18 cellular contexts compared by ENCODE assay signal in the genomic region with DNA sequence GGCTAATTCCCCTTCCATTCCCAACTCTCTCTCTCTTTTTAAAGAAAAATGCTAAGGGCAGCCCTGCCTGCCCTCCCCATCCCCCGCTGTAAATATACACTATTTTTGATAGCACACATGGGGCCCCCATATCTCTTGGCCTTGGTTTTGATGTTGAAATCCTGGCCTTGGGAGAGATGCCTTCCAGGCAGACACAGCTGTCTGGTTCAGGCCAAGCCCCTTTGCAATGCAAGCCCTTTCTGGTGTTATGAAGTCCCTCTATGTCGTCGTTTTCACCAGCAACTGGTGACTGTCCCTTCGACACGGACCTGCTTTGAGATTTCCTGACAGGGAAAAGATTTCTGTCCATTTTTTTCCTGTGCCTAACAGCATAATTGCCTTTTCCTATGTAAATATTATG. TPM values are rescaled to one million over a fixed set of nuclear protein-coding genes. Genes with fewer than 3 reads are reported as not detected.
DNase-seq lines count a peak whose midpoint lies in the region; ATAC-seq and TF ChIP-seq lines count a peak whose summit lies in the region.
"Had no signal": no experiment of that assay in that cellular context is flagged by ENCODE, and none has a peak within 500 bp of the region (broad histone marks: within the 10 kb centered on the region; RNA-seq: fewer than 3 reads in every experiment).

No MANE protein-coding gene starts in this region.

- TF ChIP-seq EP300 in suprapubic skin (IDR thresholded peaks at IDR 0.05) = no peak

- H3K27me3 ChIP-seq in suprapubic skin = peaks cover 48% of the 10 kb centered on the region

- peaks cover 32% of the 10 kb centered on the region for H3K4me1 ChIP-seq in suprapubic skin

- H3K4me3 Mint-ChIP-seq in activated T-cell treated with anti-CD3 and anti-CD28 coated beads, Interleukin-2, amount 50 U/mL, for 72 hours = peak overlapping the region; percentile 38 to 71
- no peak overlapping the region for H3K4me3 Mint-ChIP-seq in activated T-cell treated with anti-CD3 and anti-CD28 coated beads, Interleukin-2, amount 50 U/mL, for 24 hours
- H3K4me3 Mint-ChIP-seq in chondrocyte (ENCODE audit: unreplicated experiment) = peak overlapping the region; percentile 4
- peak overlapping the region in 7 of 10 donors; percentile 31 to 63 (median 57) for H3K4me3 Mint-ChIP-seq in naive thymus-derived CD8-positive, alpha-beta T cell
- H3K4me3 Mint-ChIP-seq: activated CD4-positive, alpha-beta memory T cell treated with anti-CD3 and anti-CD28 coated beads for 36 hours had no signal

- H3K27ac ChIP-seq in suprapubic skin = no peak overlapping the region
- H3K27ac ChIP-seq: gastroesophageal sphincter, SK-N-MC, upper lobe of left lung had no signal

- H3K4me3 ChIP-seq in suprapubic skin = peak overlapping the region; percentile 56
- H3K4me3 ChIP-seq: gastroesophageal sphincter, MG63, SK-N-MC had no signal

- no peak for ATAC-seq in activated T-cell treated with anti-CD3 and anti-CD28 coated beads, Interleukin-2, amount 50 U/mL, for 72 hours (replicated peaks in 1 of 2)
- no peak for ATAC-seq in naive thymus-derived CD8-positive, alpha-beta T cell
- ATAC-seq in HG03280 (IDR thresholded peaks at IDR 0.05; ENCODE audit: unreplicated experiment) = no peak
- ATAC-seq: gastroesophageal sphincter had no signal

- WGBS in suprapubic skin = 81% methylated on average over 5 of the region's 5 CpGs

- no peak overlapping the region for H3K27ac Mint-ChIP-seq in activated T-cell treated with anti-CD3 and anti-CD28 coated beads, Interleukin-2, amount 50 U/mL, for 72 hours
- H3K27ac Mint-ChIP-seq in activated T-cell treated with anti-CD3 and anti-CD28 coated beads, Interleukin-2, amount 50 U/mL, for 24 hours = no peak overlapping the region
- H3K27ac Mint-ChIP-seq in chondrocyte (ENCODE audit: unreplicated experiment) = no peak overlapping the region
- H3K27ac Mint-ChIP-seq in naive thymus-derived CD8-positive, alpha-beta T cell = peak overlapping the region in 2 of 10 donors; percentile 11 to 19
- H3K27ac Mint-ChIP-seq: activated CD4-positive, alpha-beta memory T cell treated with anti-CD3 and anti-CD28 coated beads for 36 hours had no signal

- peaks cover 52% of the 10 kb centered on the region for H3K27me3 Mint-ChIP-seq in activated T-cell treated with anti-CD3 and anti-CD28 coated beads, Interleukin-2, amount 50 U/mL, for 72 hours (ENCODE audit: low read depth)
- H3K27me3 Mint-ChIP-seq in activated T-cell treated with anti-CD3 and anti-CD28 coated beads, Interleukin-2, amount 50 U/mL, for 24 hours = peaks cover 48% of the 10 kb centered on the region
- H3K27me3 Mint-ChIP-seq in chondrocyte (ENCODE audit: low read depth) = peaks cover 51% of the 10 kb centered on the region
- H3K27me3 Mint-ChIP-seq in naive thymus-derived CD8-positive, alpha-beta T cell = peaks cover 11 to 65% (median 45%) of the 10 kb centered on the region in 5 donors

- H3K36me3 Mint-ChIP-seq in activated T-cell treated with anti-CD3 and anti-CD28 coated beads, Interleukin-2, amount 50 U/mL, for 72 hours (ENCODE audit: insufficient read depth in 2 of 2) = peaks cover 2 to 7% of the 10 kb centered on the region in 2 donors
- no peaks in the 10 kb centered on the region for H3K36me3 Mint-ChIP-seq in activated T-cell treated with anti-CD3 and anti-CD28 coated beads, Interleukin-2, amount 50 U/mL, for 24 hours (ENCODE audit: low read depth)
- no peaks in the 10 kb centered on the region for H3K36me3 Mint-ChIP-seq in chondrocyte (ENCODE audit: low read depth)
- peaks cover 0 to 4% (median 2%) of the 10 kb centered on the region in 3 donors for H3K36me3 Mint-ChIP-seq in naive thymus-derived CD8-positive, alpha-beta T cell

- TF ChIP-seq CTCF in chondrocyte (IDR thresholded peaks at IDR 0.05) (no peak), suprapubic skin (IDR thresholded peaks at IDR 0.05) (no peak)

- no peaks in the 10 kb centered on the region for H3K36me3 ChIP-seq in suprapubic skin
- H3K36me3 ChIP-seq: gastroesophageal sphincter, MG63, upper lobe of left lung had no signal

- POLR2A ChIA-PET in naive thymus-derived CD8-positive, alpha-beta T cell (lab: Charles Lee) = no interaction called here

- H3K4me1 Mint-ChIP-seq in activated T-cell treated with anti-CD3 and anti-CD28 coated beads, Interleukin-2, amount 50 U/mL, for 72 hours (ENCODE audit: low read depth) = peaks cover 10% of the 10 kb centered on the region
- peaks cover 18% of the 10 kb centered on the region for H3K4me1 Mint-ChIP-seq in activated T-cell treated with anti-CD3 and anti-CD28 coated beads, Interleukin-2, amount 50 U/mL, for 24 hours (ENCODE audit: low read depth)
- peaks cover 12% of the 10 kb centered on the region for H3K4me1 Mint-ChIP-seq in chondrocyte (ENCODE audit: low read depth)
- H3K4me1 Mint-ChIP-seq in naive thymus-derived CD8-positive, alpha-beta T cell = peaks cover 7 to 27% (median 16%) of the 10 kb centered on the region in 4 donors

- H3K9me3 ChIP-seq in suprapubic skin = no peaks in the 10 kb centered on the region
- H3K9me3 ChIP-seq: gastroesophageal sphincter, MG63, upper lobe of left lung had no signal

- no peak for DNase-seq in activated T-cell treated with anti-CD3 and anti-CD28 coated beads, Interleukin-2, amount 50 U/mL, for 72 hours
- no peak for DNase-seq in activated T-cell treated with anti-CD3 and anti-CD28 coated beads, Interleukin-2, amount 50 U/mL, for 24 hours
- no peak for DNase-seq in chondrocyte (ENCODE audit: low spot score)
- no peak for DNase-seq in naive thymus-derived CD8-positive, alpha-beta T cell
- DNase-seq in suprapubic skin (ENCODE audit: low spot score in 2 of 2) = no peak
- no peak for DNase-seq in NOMO-1 (lab: John Stamatoyannopoulos, UW; ENCODE audit: unreplicated experiment in 2 of 2)
- DNase-seq in NCI-H2227 (lab: John Stamatoyannopoulos, UW; ENCODE audit: unreplicated experiment) = no peak
- DNase-seq: activated CD4-positive, alpha-beta memory T cell treated with anti-CD3 and anti-CD28 coated beads for 36 hours; amygdala; mammary epithelial cell; MG63; NCI-H187; nucleus accumbens; stimulated activated CD4-positive, alpha-beta T cell treated with anti-CD3 and anti-CD28 coated beads, Interleukin-4, amount 100 ng/mL, for 1 hour had no signal

- no peak for TF ChIP-seq POLR2A in suprapubic skin (IDR thresholded peaks at IDR 0.05)

- no peaks in the 10 kb centered on the region for H3K9me3 Mint-ChIP-seq in activated T-cell treated with anti-CD3 and anti-CD28 coated beads, Interleukin-2, amount 50 U/mL, for 72 hours
- no peaks in the 10 kb centered on the region for H3K9me3 Mint-ChIP-seq in activated T-cell treated with anti-CD3 and anti-CD28 coated beads, Interleukin-2, amount 50 U/mL, for 24 hours
- no peaks in the 10 kb centered on the region for H3K9me3 Mint-ChIP-seq in chondrocyte (ENCODE audit: low read depth)
- peaks cover 0 to 6% (median 0%) of the 10 kb centered on the region in 9 donors for H3K9me3 Mint-ChIP-seq in naive thymus-derived CD8-positive, alpha-beta T cell
- H3K9me3 Mint-ChIP-seq: activated CD4-positive, alpha-beta memory T cell treated with anti-CD3 and anti-CD28 coated beads for 36 hours had no signal

RNA-seq across cellular contexts. Expression of gene ADRA2A, which starts 3.0 kb away (rescaled TPM):
- under 1 TPM in 1 of 2 donors, not detected in 1; 0.07 TPM for total RNA-seq in activated T-cell treated with anti-CD3 and anti-CD28 coated beads, Interleukin-2, amount 50 U/mL, for 72 hours
- 0.07 to 0.17 TPM in 2 of 3 replicates, not detected in the other for total RNA-seq in chondrocyte
- total RNA-seq in naive thymus-derived CD8-positive, alpha-beta T cell = not detected
- not detected for polyA plus RNA-seq in naive thymus-derived CD8-positive, alpha-beta T cell
- 1 to 10 TPM; 2.3 to 5.6 (median 4.5) TPM for total RNA-seq in suprapubic skin
- total RNA-seq: activated CD4-positive, alpha-beta memory T cell treated with anti-CD3 and anti-CD28 coated beads for 36 hours; mammary epithelial cell had no signal
- polyA plus RNA-seq: mammary epithelial cell had no signal
